17 cellular contexts compared by ENCODE assay signal in the genomic region with DNA sequence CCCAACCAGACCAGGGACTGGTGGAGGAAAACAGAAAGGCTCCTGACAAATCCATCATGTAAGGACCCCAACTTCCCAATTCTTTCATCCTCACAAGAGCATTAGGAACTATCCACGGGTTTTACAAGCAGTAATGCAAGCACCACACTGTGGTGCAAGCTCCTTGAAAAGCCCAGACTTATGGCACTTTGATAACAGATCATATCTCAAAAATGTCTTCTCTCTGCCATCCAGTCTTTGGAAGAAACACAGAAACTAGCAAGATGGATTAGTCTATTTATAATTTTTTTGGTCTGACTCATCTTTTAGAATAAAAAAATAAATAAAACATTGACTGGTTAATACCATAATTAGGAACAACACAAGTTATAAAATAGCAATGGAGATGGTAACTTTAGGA. TPM values are rescaled to one million over a fixed set of nuclear protein-coding genes. Genes with fewer than 3 reads are reported as not detected.
DNase-seq lines count a peak whose midpoint lies in the region; ATAC-seq and TF ChIP-seq lines count a peak whose summit lies in the region.
"Had no signal": no experiment of that assay in that cellular context is flagged by ENCODE, and none has a peak within 500 bp of the region (broad histone marks: within the 10 kb centered on the region; RNA-seq: fewer than 3 reads in every experiment).

No MANE protein-coding gene starts in this region.

- peak overlapping the region; percentile 67; the same call in 1 of the 2 replicates for H3K4me2 ChIP-seq in SK-N-SH

- peaks cover 30% of the 10 kb centered on the region for H3F3A ChIP-seq in SK-N-SH (replicated peaks; ENCODE audit: insufficient read depth)

- no peak overlapping the region for H3K4me3 ChIP-seq in SK-N-SH (ENCODE audit: low read depth in 2 of 2, low read length in 1 of 2)
- no peak overlapping the region for H3K4me3 ChIP-seq in fibroblast of mammary gland (ENCODE audit: control insufficient read depth, low read depth, low read length)
- no peak overlapping the region for H3K4me3 ChIP-seq in prostate gland
- H3K4me3 ChIP-seq in SJCRH30 = no peak overlapping the region
- H3K4me3 ChIP-seq: cardiac muscle cell, MG63 had no signal

- peaks cover 4% of the 10 kb centered on the region for H3K9me3 Mint-ChIP-seq in activated CD8-positive, alpha-beta T cell treated with anti-CD3 and anti-CD28 coated beads for 36 hours

- peak in 1 of 2 experiments; percentile 88; a peak in 2 of 4 replicates for TF ChIP-seq EP300 in SK-N-SH (IDR thresholded peaks at IDR 0.05; ENCODE audit: borderline replicate concordance in 1 of 2, low read depth in 1 of 2, low read length in 1 of 2)

- 0% methylated on average over 1 of the region's 1 CpG for WGBS in SK-N-SH (ENCODE audit: low lambda C conversion rate)
- 7% methylated on average over 1 of the region's 1 CpG for WGBS in prostate gland

- TF ChIP-seq POLR2A in prostate gland (IDR thresholded peaks at IDR 0.05) = no peak

- no peak for ATAC-seq in activated CD8-positive, alpha-beta T cell treated with anti-CD3 and anti-CD28 coated beads for 36 hours
- no peak for ATAC-seq in HG02588 (IDR thresholded peaks at IDR 0.05; ENCODE audit: unreplicated experiment)
- ATAC-seq: left colon had no signal

- TF ChIP-seq CTCF in SK-N-SH (IDR thresholded peaks at IDR 0.05) (peak; percentile 20; the same call in 1 of the 2 replicates), fibroblast of mammary gland (conservative IDR thresholded peaks at IDR 0.05; ENCODE audit: control insufficient read depth, insufficient read depth, low read depth, low read length) (no peak), prostate gland (IDR thresholded peaks at IDR 0.05) (no peak)
- no peak for TF ChIP-seq CTCF in activated CD8-positive, alpha-beta T cell treated with anti-CD3 and anti-CD28 coated beads for 36 hours (IDR thresholded peaks at IDR 0.05)

- POLR2A ChIA-PET in SK-N-SH (lab: Yijun Ruan, JAX) = no interaction called here
- POLR2A ChIA-PET in activated CD8-positive, alpha-beta T cell treated with anti-CD3 and anti-CD28 coated beads for 36 hours (lab: Charles Lee) = no interaction called here

- TF ChIP-seq RAD21 in SK-N-SH (IDR thresholded peaks at IDR 0.05; ENCODE audit: low read length) = no peak

- no peaks in the 10 kb centered on the region for H3K4me1 Mint-ChIP-seq in activated CD8-positive, alpha-beta T cell treated with anti-CD3 and anti-CD28 coated beads for 36 hours (ENCODE audit: low read depth)

- intact Hi-C loops in prostate gland (cut with DNase I) = loop anchor here (5.0 kb wide), 1 partner anchor 37 kb away; no protein-coding TSS in a partner anchor
- intact Hi-C loops in activated CD8-positive, alpha-beta T cell treated with anti-CD3 and anti-CD28 coated beads for 36 hours (cut with micrococcal nuclease) = no loop called here

- H3K27ac Mint-ChIP-seq in activated CD8-positive, alpha-beta T cell treated with anti-CD3 and anti-CD28 coated beads for 36 hours = no peak overlapping the region
- H3K27ac Mint-ChIP-seq: progenitor cell of endocrine pancreas had no signal

- H4K20me1 ChIP-seq in SK-N-SH (ENCODE audit: insufficient read depth) = no peaks in the 10 kb centered on the region

- H2AFZ ChIP-seq in SK-N-SH (ENCODE audit: low read depth) = peak overlapping the region; percentile 73

- H3K27ac ChIP-seq in SK-N-SH (ENCODE audit: low read depth in 2 of 2, low read length in 1 of 2) = peak overlapping the region; percentile 86
- H3K27ac ChIP-seq in prostate gland = peak overlapping the region; percentile 69 to 72
- H3K27ac ChIP-seq in SJCRH30 = no peak overlapping the region
- H3K27ac ChIP-seq: cardiac muscle cell, HL-60, RWPE1 had no signal

- peak overlapping the region; percentile 32; the same call in 1 of the 2 replicates for H3K9ac ChIP-seq in SK-N-SH

- H3K4me1 ChIP-seq in SK-N-SH (ENCODE audit: control insufficient read depth in 1 of 2, insufficient read depth in 2 of 2, low read depth in 1 of 2, low read length in 1 of 2) (peaks cover 2 to 18% of the 10 kb centered on the region in 2 experiments; a peak in 3 of 4 replicates), prostate gland (replicated peaks) (no peaks in the 10 kb centered on the region), SJCRH30 (no peaks in the 10 kb centered on the region)

- H3K4me3 Mint-ChIP-seq in activated CD8-positive, alpha-beta T cell treated with anti-CD3 and anti-CD28 coated beads for 36 hours = no peak overlapping the region

- no peaks in the 10 kb centered on the region for H3K79me2 ChIP-seq in SK-N-SH (ENCODE audit: insufficient read depth)

- no peaks in the 10 kb centered on the region for H3K36me3 Mint-ChIP-seq in activated CD8-positive, alpha-beta T cell treated with anti-CD3 and anti-CD28 coated beads for 36 hours (ENCODE audit: low read depth)

- CTCF ChIA-PET in SK-N-SH (lab: Yijun Ruan, JAX) = interaction anchor here (1.3 kb wide), 1 partner anchor 223 kb away, joined by 4 read pairs; no protein-coding TSS in a partner anchor
- CTCF ChIA-PET in activated CD8-positive, alpha-beta T cell treated with anti-CD3 and anti-CD28 coated beads for 36 hours (lab: Charles Lee) = interaction anchor here (1.2 kb wide), 1 partner anchor 37 kb away, joined by 3 read pairs; no protein-coding TSS in a partner anchor

- H3K27me3 Mint-ChIP-seq in activated CD8-positive, alpha-beta T cell treated with anti-CD3 and anti-CD28 coated beads for 36 hours = peaks cover 3% of the 10 kb centered on the region

- H3K9me3 ChIP-seq in SK-N-SH = no peaks in the 10 kb centered on the region
- H3K9me3 ChIP-seq in prostate gland = no peaks in the 10 kb centered on the region
- no peaks in the 10 kb centered on the region for H3K9me3 ChIP-seq in SJCRH30 (replicated peaks)
- H3K9me3 ChIP-seq: MG63 had no signal

- peak; percentile 62 for DNase-seq in AG08395 (ENCODE audit: low spot score)
- DNase-seq in SK-N-SH = no peak
- DNase-seq in fibroblast of mammary gland (ENCODE audit: low read depth) = peak; percentile 50
- no peak for DNase-seq in prostate gland (ENCODE audit: low spot score)
- no peak for DNase-seq in activated CD8-positive, alpha-beta T cell treated with anti-CD3 and anti-CD28 coated beads for 36 hours
- DNase-seq in SHP77 treated with DMSO at 0.1 percent for 48 hours (lab: John Stamatoyannopoulos, UW) = no peak
- DNase-seq in SJCRH30 = no peak
- DNase-seq: AML-193, erythroblast, GDM1, left colon, MG63 had no signal

- H3K9me2 ChIP-seq in SK-N-SH = no peaks in the 10 kb centered on the region

- H3K36me3 ChIP-seq in SK-N-SH (replicated peaks in 1 of 2; ENCODE audit: control insufficient read depth in 1 of 2, insufficient read depth in 2 of 2, low read length in 1 of 2) = peaks cover 0 to 3% of the 10 kb centered on the region in 2 experiments
- H3K36me3 ChIP-seq in prostate gland = no peaks in the 10 kb centered on the region
- no peaks in the 10 kb centered on the region for H3K36me3 ChIP-seq in SJCRH30
- H3K36me3 ChIP-seq: cardiac muscle cell, MG63 had no signal

- H3K27me3 ChIP-seq in SK-N-SH (ENCODE audit: insufficient read depth) = no peaks in the 10 kb centered on the region
- H3K27me3 ChIP-seq in prostate gland (replicated peaks; ENCODE audit: insufficient read depth) = no peaks in the 10 kb centered on the region
- no peaks in the 10 kb centered on the region for H3K27me3 ChIP-seq in SJCRH30
- H3K27me3 ChIP-seq: cardiac muscle cell, MG63 had no signal

TF ChIP-seq in SK-N-SH, 30 proteins besides CTCF, POLR2A, EP300 and RAD21 (continues in another document):
- TF ChIP-seq NRF1 (IDR thresholded peaks at IDR 0.05; ENCODE audit: low read depth, low read length) (no peak), EZH2phosphoT487 (IDR thresholded peaks at IDR 0.05; ENCODE audit: borderline replicate concordance, low read depth) (no peak), ELF1 (IDR thresholded peaks at IDR 0.05) (no peak), MXI1 (IDR thresholded peaks at IDR 0.05; ENCODE audit: low read depth, low read length) (no peak), IRF3 (IDR thresholded peaks at IDR 0.05; ENCODE audit: low read depth, low read length) (no peak), RCOR1 (IDR thresholded peaks at IDR 0.05; ENCODE audit: low read length) (no peak), FOSL2 (IDR thresholded peaks at IDR 0.05; ENCODE audit: borderline replicate concordance, low read depth) (peak; percentile 65; the same call in 1 of the 2 replicates)

RNA-seq across cellular contexts. Expression of gene CALD1, which starts 49.1 kb away (rescaled TPM):
- 299 and 303 TPM in 2 replicates for polyA plus RNA-seq in SK-N-SH (2012; rRNA removed)
- polyA plus RNA-seq in SK-N-SH (2012; cell fraction: cytosol; rRNA removed) = 269 and 329 TPM in 2 replicates
- polyA plus RNA-seq in SK-N-SH (2012; cell fraction: nucleus; rRNA removed) = 304 and 462 TPM in 2 replicates
- total RNA-seq in prostate gland = 100 to 1,000 TPM; 307 to 314 TPM
- total RNA-seq in activated CD8-positive, alpha-beta T cell treated with anti-CD3 and anti-CD28 coated beads for 36 hours = 1 to 10 TPM; 2.1 to 2.2 TPM
- 102 and 113 TPM in 2 replicates for total RNA-seq in SJCRH30 (2014; rRNA removed; shearing (Covaris generic))

Comparison
In these comparisons a context has a peak if more than half of its experiments do, and no peak if none do; other contexts are left out.
1. DNase-seq: peak in AG08395 (single experiment) and fibroblast of mammary gland (single experiment); none in SK-N-SH (single experiment), prostate gland (single experiment), activated CD8-positive, alpha-beta T cell treated with anti-CD3 and anti-CD28 coated beads for 36 hours (single experiment), SHP77 treated with DMSO at 0.1 percent for 48 hours (single experiment) and SJCRH30 (0 of 2).
2. RNA of gene CALD1, which starts 49.1 kb away (total RNA-seq): 307 to 314 TPM in prostate gland and 102 to 113 TPM in SJCRH30; 2.1 to 2.2 TPM in activated CD8-positive, alpha-beta T cell treated with anti-CD3 and anti-CD28 coated beads for 36 hours; every median in the first group is over 10 times any median in the second.